In the genomic region with DNA sequence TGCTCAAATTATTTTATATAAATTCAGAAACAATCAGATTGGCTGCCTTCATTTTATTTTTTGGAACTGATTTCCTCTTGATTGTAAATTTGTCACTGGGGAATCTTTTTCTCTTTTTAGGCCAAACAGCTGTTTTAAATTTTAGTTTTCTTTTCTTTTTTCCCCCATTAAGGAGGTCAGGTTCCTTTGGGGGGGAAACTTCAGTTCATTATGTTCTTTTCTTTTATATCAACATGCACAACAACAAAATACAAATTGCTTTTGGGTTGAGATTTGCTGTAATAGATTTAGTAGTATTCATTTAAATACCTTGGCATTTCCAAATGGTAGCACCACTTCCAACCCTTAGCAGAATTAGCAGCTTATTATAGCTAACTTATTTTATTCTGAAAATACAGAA, we compare ENCODE assay signal across 22 cellular contexts.
"Had no signal": no experiment of that assay in that cellular context is flagged by ENCODE, and none has a peak within 500 bp of the region (broad histone marks: within the 10 kb centered on the region; RNA-seq: fewer than 3 reads in every experiment).

No MANE protein-coding gene starts in this region.

- H3K9me3 ChIP-seq: esophagus squamous epithelium, thoracic aorta, tibial nerve, upper lobe of left lung had no signal

- H3K4me1 ChIP-seq: esophagus squamous epithelium, neural progenitor cell, parathyroid adenoma, upper lobe of left lung had no signal

- H3K27me3 ChIP-seq: esophagus squamous epithelium, neural progenitor cell, tibial nerve, upper lobe of left lung had no signal

- H3K4me3 ChIP-seq: coronary artery, esophagus squamous epithelium, neural progenitor cell, thoracic aorta, tibial nerve, upper lobe of left lung had no signal

- FAIRE-seq: islet of Langerhans, small intestine, urothelium cell line had no signal

- H3K27ac ChIP-seq: coronary artery, esophagus squamous epithelium, neural progenitor cell, thoracic aorta, upper lobe of left lung had no signal

- DNase-seq: dermis blood vessel endothelial cell; effector memory CD4-positive, alpha-beta T cell; erythroblast; esophagus squamous epithelium; foreskin melanocyte; head of caudate nucleus; hippocampal formation; mesendoderm; midbrain; naive thymus-derived CD4-positive, alpha-beta T cell; small intestine; stimulated activated CD4-positive, alpha-beta T cell treated with anti-CD3 and anti-CD28 coated beads, Interleukin-15, amount 100 ng/mL, for 24 hours; stimulated activated CD4-positive, alpha-beta T cell treated with anti-CD3 and anti-CD28 coated beads, Interleukin-2, amount 100 ng/mL, for 48 hours; stimulated activated naive B cell treated with anti-CD40 and anti-IgM and Interleukin-4, amounts not matched to agents 10 μg/mL and 1 μg/mL and 100 μg/mL, for 72 hours; upper lobe of left lung had no signal

- ATAC-seq: naive thymus-derived CD4-positive, alpha-beta T cell; stimulated activated naive B cell treated with anti-CD40 and anti-IgM and Interleukin-4, amounts not matched to agents 10 μg/mL and 1 μg/mL and 100 μg/mL, for 72 hours had no signal

- H3K36me3 ChIP-seq: esophagus squamous epithelium, neural progenitor cell, thoracic aorta, tibial nerve, upper lobe of left lung had no signal
